ENCODE assay signal across 1 cellular context in genomic region chr15:42273900-42274692, GRCh38.
TF ChIP-seq lines count a peak whose summit lies in the region.

No MANE protein-coding gene starts in this region.

TF ChIP-seq in SK-N-SH, 30 proteins besides CTCF, POLR2A, EP300 and RAD21 (continued from another document):
- TF ChIP-seq USF2 (IDR thresholded peaks at IDR 0.05; ENCODE audit: borderline replicate concordance, low read depth, low read length) (no peak), RXRA (IDR thresholded peaks at IDR 0.05; ENCODE audit: borderline replicate concordance, low read depth) (no peak), TAF1 (IDR thresholded peaks at IDR 0.05; ENCODE audit: borderline replicate concordance, low read depth, low read length) (no peak), MXI1 (IDR thresholded peaks at IDR 0.05; ENCODE audit: low read depth, low read length) (no peak), CHD2 (IDR thresholded peaks at IDR 0.05; ENCODE audit: low read length, partially characterized antibody) (no peak), REST (IDR thresholded peaks at IDR 0.05; ENCODE audit: low read depth, low read length) (no peak), YY1 (IDR thresholded peaks at IDR 0.05; ENCODE audit: low read depth) (no peak)
